11 cellular contexts compared by ENCODE assay signal in the genomic region with DNA sequence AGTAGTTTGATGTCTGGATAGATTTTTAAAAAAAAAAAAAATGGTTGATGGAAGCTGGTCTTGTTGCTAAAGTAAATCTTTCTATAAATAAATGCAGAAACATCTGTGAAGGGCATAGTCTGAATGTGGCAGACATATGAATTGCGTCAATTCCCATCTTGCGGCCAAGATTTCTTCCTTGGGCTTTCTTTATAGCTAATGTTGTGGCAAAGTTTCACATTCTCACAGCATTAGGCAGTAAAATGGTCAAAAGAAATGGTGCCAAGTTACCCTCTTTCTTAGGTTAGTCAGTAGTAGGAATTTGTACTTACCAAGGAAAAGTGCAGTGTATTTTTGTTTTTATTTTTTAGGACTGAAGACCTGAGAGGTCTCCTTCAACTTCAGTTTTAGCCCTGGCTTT. TPM values are rescaled to one million over a fixed set of nuclear protein-coding genes. Genes with fewer than 3 reads are reported as not detected.
DNase-seq lines count a peak whose midpoint lies in the region; ATAC-seq and TF ChIP-seq lines count a peak whose summit lies in the region.
"Had no signal": no experiment of that assay in that cellular context is flagged by ENCODE, and none has a peak within 500 bp of the region (broad histone marks: within the 10 kb centered on the region; RNA-seq: fewer than 3 reads in every experiment).

No MANE protein-coding gene starts in this region.

- CTCF ChIA-PET in AG04450 (lab: Charles Lee) = no interaction called here
- CTCF ChIA-PET in T-cell (lab: Charles Lee) = no interaction called here

- H3K36me3 Mint-ChIP-seq in chondrocyte (ENCODE audit: low read depth) = no peaks in the 10 kb centered on the region
- H3K36me3 Mint-ChIP-seq in nephron (ENCODE audit: low read depth) = peaks cover 7% of the 10 kb centered on the region
- H3K36me3 Mint-ChIP-seq in T-cell = no peaks in the 10 kb centered on the region

- H3K27me3 ChIP-seq in AG04450 (ENCODE audit: control insufficient read depth, insufficient read depth, low read length) = no peaks in the 10 kb centered on the region
- H3K27me3 ChIP-seq in HUES48 (ENCODE audit: control insufficient read depth, insufficient read depth, low read length) = no peaks in the 10 kb centered on the region
- H3K27me3 ChIP-seq in H7 (ENCODE audit: control insufficient read depth, insufficient read depth, low read length) = no peaks in the 10 kb centered on the region

- H3K4me3 Mint-ChIP-seq in chondrocyte (ENCODE audit: unreplicated experiment) (peak overlapping the region; percentile 20), nephron (no peak overlapping the region), T-cell (no peak overlapping the region)

- H3K27me3 Mint-ChIP-seq in chondrocyte (ENCODE audit: low read depth) (no peaks in the 10 kb centered on the region), nephron (ENCODE audit: low read depth) (no peaks in the 10 kb centered on the region), T-cell (peaks cover 0 to 4% of the 10 kb centered on the region in 2 donors)

- H3K9me3 Mint-ChIP-seq in chondrocyte (ENCODE audit: low read depth) = no peaks in the 10 kb centered on the region
- H3K9me3 Mint-ChIP-seq in nephron = no peaks in the 10 kb centered on the region
- no peaks in the 10 kb centered on the region for H3K9me3 Mint-ChIP-seq in T-cell

- H3K9ac ChIP-seq in HUES48 (ENCODE audit: low read depth, low read length) = no peak overlapping the region

- no peak for TF ChIP-seq CTCF in AG04450 (IDR thresholded peaks at IDR 0.05; ENCODE audit: low read depth, low read length)
- TF ChIP-seq CTCF in chondrocyte (IDR thresholded peaks at IDR 0.05) = no peak
- TF ChIP-seq CTCF in nephron (IDR thresholded peaks at IDR 0.05; ENCODE audit: unreplicated experiment in 3 of 3) = no peak

- H3K4me1 ChIP-seq in HUES48 (ENCODE audit: control insufficient read depth, insufficient read depth, low read length) = peaks cover 62% of the 10 kb centered on the region

- no peak for ATAC-seq in T-cell (replicated peaks in 1 of 4)
- ATAC-seq in GM18517 (IDR thresholded peaks at IDR 0.05; ENCODE audit: unreplicated experiment) = no peak
- ATAC-seq: Right ventricle myocardium inferior had no signal

- H3K36me3 ChIP-seq in HUES48 (ENCODE audit: control insufficient read depth, insufficient read depth, low read length) (no peaks in the 10 kb centered on the region), H7 (replicated peaks; ENCODE audit: control insufficient read depth, insufficient read depth, low read length) (no peaks in the 10 kb centered on the region)

- no peak overlapping the region for H3K4me3 ChIP-seq in AG04450 (ENCODE audit: low read depth, low read length)
- H3K4me3 ChIP-seq in HUES48 (ENCODE audit: low read depth, low read length) = no peak overlapping the region; the same call in 1 of the 2 replicates
- H3K4me3 ChIP-seq in H7 (ENCODE audit: insufficient read depth, low read depth, low read length) = no peak overlapping the region

- POLR2A ChIA-PET in AG04450 (lab: Yijun Ruan, JAX) (interaction anchor here (0.6 to 1.0 kb wide), 4 partner anchors 18 to 285 kb away, joined by 3 to 4 read pairs (median 3); a partner anchor contains a TSS), T-cell (lab: Charles Lee) (no interaction called here)

- peak overlapping the region; percentile 50 for H3K27ac ChIP-seq in AG04450 (ENCODE audit: low read depth, low read length)
- H3K27ac ChIP-seq in HUES48 (ENCODE audit: low read depth, low read length) = peak overlapping the region; percentile 50
- H3K27ac ChIP-seq: C4-2B had no signal

- peak; percentile 86 for DNase-seq in AG04450 (ENCODE audit: low read depth, low spot score)
- DNase-seq in chondrocyte (ENCODE audit: low spot score) = no peak
- no peak for DNase-seq in T-cell
- DNase-seq in activated T-cell treated with anti-CD3 and anti-CD28 coated beads for 4 hours = no peak
- no peak for DNase-seq in H7
- DNase-seq: activated effector memory CD4-positive, alpha-beta T cell treated with Interleukin-2 at 50 U/mL for 16 hours had no signal

- H3K9me3 ChIP-seq in AG04450 (ENCODE audit: control insufficient read depth, insufficient read depth, low read length) (no peaks in the 10 kb centered on the region), HUES48 (ENCODE audit: control insufficient read depth, insufficient read depth, low read length) (no peaks in the 10 kb centered on the region)

- H3K4me1 Mint-ChIP-seq in chondrocyte (ENCODE audit: low read depth) (peaks cover 56% of the 10 kb centered on the region), nephron (peaks cover 51% of the 10 kb centered on the region), T-cell (no peaks in the 10 kb centered on the region)

- H3K27ac Mint-ChIP-seq in chondrocyte (ENCODE audit: unreplicated experiment) = peak overlapping the region; percentile 79
- peak overlapping the region in 2 of 3 experiments; percentile 7 to 17 for H3K27ac Mint-ChIP-seq in nephron
- H3K27ac Mint-ChIP-seq in T-cell = no peak overlapping the region

RNA-seq across cellular contexts. Expression of a gene that starts 35.8 kb away (rescaled TPM):
- polyA plus RNA-seq in AG04450 (2011; rRNA removed) = 22.0 and 25.5 TPM in 2 replicates
- 62.9 and 78.3 TPM in 2 replicates for polyA minus RNA-seq in AG04450 (2011; rRNA and poly(A)+ RNA removed)
- total RNA-seq in chondrocyte = 28.1 to 54.6 TPM (median 46.2 TPM) in 3 replicates
- total RNA-seq in T-cell = under 1 TPM in 4 of 5 donors, not detected in 1; 0.50 to 0.98 (median 0.73) TPM
- total RNA-seq in H7 (2014; rRNA removed; shearing (Covaris generic)) = 22.9 and 34.3 TPM in 2 replicates

Comparison
In these comparisons a context has a peak if more than half of its experiments do, and no peak if none do; other contexts are left out.
1. H3K27ac Mint-ChIP-seq: peak in chondrocyte (single experiment) and nephron (2 of 3); none in T-cell (0 of 2).
2. RNA of a gene that starts 35.8 kb away (total RNA-seq): 28.1 to 54.6 TPM in chondrocyte and 22.9 to 34.3 TPM in H7; 0.50 to 0.98 TPM in T-cell; every median in the first group is over 10 times any median in the second.